In the genomic region with DNA sequence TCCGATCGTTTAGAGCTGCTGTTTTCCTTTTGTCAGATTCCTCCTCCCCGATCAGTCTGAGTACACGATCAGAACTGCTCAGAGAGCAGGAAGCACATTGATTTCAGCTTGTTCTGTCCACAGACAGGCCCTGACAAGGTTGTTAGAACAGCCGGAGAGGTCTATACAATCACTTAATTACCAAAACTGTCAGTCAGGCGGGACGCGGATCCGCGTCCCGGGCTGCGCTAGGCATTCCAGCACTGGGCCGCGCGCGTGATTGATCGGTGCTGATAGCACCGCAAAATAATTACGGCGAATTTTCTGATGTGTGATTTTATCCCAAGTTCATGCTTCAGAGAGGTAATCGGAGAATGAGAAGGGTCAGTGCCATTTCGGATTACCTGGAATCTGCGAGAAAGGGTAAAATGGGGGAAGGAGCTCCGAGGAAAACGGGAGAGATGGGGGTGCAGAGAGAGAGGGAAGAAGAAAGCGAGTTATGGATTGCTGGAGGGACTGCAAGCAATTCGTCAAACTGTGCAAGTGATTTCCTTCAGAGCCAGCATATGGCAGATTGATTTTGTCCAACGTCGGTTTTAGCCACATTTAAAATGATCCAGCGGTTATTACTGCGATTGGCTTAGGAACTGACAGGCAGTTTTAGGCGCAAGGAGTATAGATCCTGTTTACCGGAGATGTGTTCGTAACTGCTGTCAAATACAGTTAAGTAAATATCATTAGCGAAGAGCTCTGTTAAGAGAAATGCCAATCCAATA, we compare ENCODE assay signal across 11 cellular contexts. TPM values are rescaled to one million over a fixed set of nuclear protein-coding genes. Genes with fewer than 3 reads are reported as not detected.
A peak's percentile ranks its signal among the peaks of the same experiment; 100 is the strongest.
DNase-seq lines count a peak whose midpoint lies in the region; ATAC-seq, FAIRE-seq and TF ChIP-seq lines count a peak whose summit lies in the region.
"Had no signal": no experiment of that assay in that cellular context is flagged by ENCODE, and none has a peak within 500 bp of the region (broad histone marks: within the 10 kb centered on the region; RNA-seq: fewer than 3 reads in every experiment).

No MANE protein-coding gene starts in this region.

- no peak for TF ChIP-seq CTCF in esophagus squamous epithelium (IDR thresholded peaks at IDR 0.05)
- TF ChIP-seq CTCF in pancreas (IDR thresholded peaks at IDR 0.05): no peak
- TF ChIP-seq CTCF in Caco-2 (IDR thresholded peaks at IDR 0.05; ENCODE audit: insufficient read depth in 1 of 2, low read depth in 1 of 2, low read length in 1 of 2, severe bottlenecking in 1 of 2, unreplicated experiment in 1 of 2): no peak

- POLR2A ChIA-PET in Caco-2 (lab: Charles Lee): no interaction called here

- TF ChIP-seq POLR2A in esophagus squamous epithelium (IDR thresholded peaks at IDR 0.05): no peak

- H3K4me3 Mint-ChIP-seq in T-helper 17 cell (peak overlapping the region; percentile 66), Caco-2 (ENCODE audit: unreplicated experiment) (no peak overlapping the region)

- no peaks in the 10 kb centered on the region for H3K36me3 ChIP-seq in esophagus squamous epithelium
- no peaks in the 10 kb centered on the region for H3K36me3 ChIP-seq in pancreas
- no peaks in the 10 kb centered on the region for H3K36me3 ChIP-seq in Caco-2 (ENCODE audit: control insufficient read depth, insufficient read depth, low read length)

- H3K9me3 Mint-ChIP-seq in Caco-2 (ENCODE audit: unreplicated experiment): no peaks in the 10 kb centered on the region

- H3K4me3 ChIP-seq in esophagus squamous epithelium (peak overlapping the region in 3 of 4 donors; percentile 29 to 58 (median 31)), pancreas (peak overlapping the region in 2 of 4 donors; percentile 25 to 45), Caco-2 (ENCODE audit: low read depth, low read length) (no peak overlapping the region)

- peaks cover 7% of the 10 kb centered on the region for H3K9me3 ChIP-seq in T-helper 17 cell (ENCODE audit: control insufficient read depth, low read length, poor library complexity, severe bottlenecking)
- H3K9me3 ChIP-seq in esophagus squamous epithelium: no peaks in the 10 kb centered on the region
- H3K9me3 ChIP-seq in pancreas: no peaks in the 10 kb centered on the region
- no peaks in the 10 kb centered on the region for H3K9me3 ChIP-seq in Caco-2

- H3K27ac ChIP-seq in esophagus squamous epithelium (no peak overlapping the region), pancreas (no peak overlapping the region)
- H3K27ac ChIP-seq: foreskin keratinocyte had no signal

- peaks cover 92% of the 10 kb centered on the region for H3K27me3 Mint-ChIP-seq in T-helper 17 cell
- peaks cover 15% of the 10 kb centered on the region for H3K27me3 Mint-ChIP-seq in Caco-2 (ENCODE audit: insufficient read depth, unreplicated experiment)

- ATAC-seq in T-helper 17 cell (no peak), pancreas (peak; percentile 26 to 45 (median 33)), GM18907 (IDR thresholded peaks at IDR 0.05; ENCODE audit: unreplicated experiment) (no peak)
- ATAC-seq: foreskin keratinocyte had no signal

- H3K27me3 ChIP-seq in esophagus squamous epithelium (peaks cover 37 to 100% (median 80%) of the 10 kb centered on the region in 4 donors), pancreas (peaks cover 6 to 74% (median 39%) of the 10 kb centered on the region in 4 donors), Caco-2 (replicated peaks; ENCODE audit: control insufficient read depth, insufficient read depth, low read length) (no peaks in the 10 kb centered on the region)

- no TSS peak for BruUV-seq in Caco-2 (replicated peaks; lab: Mats Ljungman, UMichigan)

- peaks cover 9% of the 10 kb centered on the region for H3K36me3 Mint-ChIP-seq in T-helper 17 cell (ENCODE audit: low read depth)
- H3K36me3 Mint-ChIP-seq in Caco-2 (ENCODE audit: insufficient read depth, unreplicated experiment): no peaks in the 10 kb centered on the region

- peak overlapping the region; percentile 69 for H3K27ac Mint-ChIP-seq in T-helper 17 cell
- no peak overlapping the region for H3K27ac Mint-ChIP-seq in Caco-2 (ENCODE audit: unreplicated experiment)

- H3K4me1 Mint-ChIP-seq in T-helper 17 cell (peaks cover 46% of the 10 kb centered on the region), Caco-2 (ENCODE audit: low read depth, unreplicated experiment) (peaks cover 6% of the 10 kb centered on the region)

- DNase-seq in ELF-1 (ENCODE audit: low read depth, low spot score) (peak; percentile 54), T-helper 17 cell (no peak), esophagus squamous epithelium (lab: John Stamatoyannopoulos, UW) (no peak), pancreas (no peak), NCI-H187 treated with DMSO at 0.1 percent for 48 hours (lab: John Stamatoyannopoulos, UW) (no peak), Caco-2 (no peak), hypothalamus (lab: John Stamatoyannopoulos, UW) (no peak)

- 6 to 9% methylated on average over 34 of the region's 35 CpGs for WGBS in esophagus squamous epithelium, 2 donors
- WGBS in pancreas, 2 donors: 4 to 6% methylated on average over 35 of the region's 35 CpGs

- FAIRE-seq in pancreas (lab: Jason Lieb, UNC): no peak
- FAIRE-seq: HTR-8/SVneo had no signal

- intact Hi-C loops in esophagus squamous epithelium (cut with DNase I) (loop anchor here (10.0 kb wide), 1 partner anchor 239 kb away; no protein-coding TSS in a partner anchor), pancreas (cut with DNase I) (loop anchor here in 1 of 3 donors (10.0 kb wide), 1 partner anchor 439 kb away; no protein-coding TSS in a partner anchor), Caco-2 (cut with micrococcal nuclease; ENCODE audit: unreplicated experiment) (loop anchor here (10.0 kb wide), 2 partner anchors 129 to 439 kb away; no protein-coding TSS in a partner anchor)

- H3K4me1 ChIP-seq in esophagus squamous epithelium (peaks cover 5 to 82% (median 26%) of the 10 kb centered on the region in 3 donors), pancreas (peaks cover 0 to 20% (median 0%) of the 10 kb centered on the region in 3 donors), Caco-2 (no peaks in the 10 kb centered on the region)
- H3K4me1 ChIP-seq: foreskin keratinocyte had no signal

- CTCF ChIA-PET in Caco-2 (lab: Charles Lee): no interaction called here

RNA-seq across cellular contexts. Expression of a gene that starts 9.0 kb away (rescaled TPM):
- total RNA-seq in T-helper 17 cell: not detected
- total RNA-seq in esophagus squamous epithelium: not detected
- total RNA-seq in pancreas: not detected
- polyA plus RNA-seq in pancreas: not detected
- not detected in 2 replicates for total RNA-seq in Caco-2 (2022)
- total RNA-seq: foreskin keratinocyte, urinary bladder had no signal
- polyA plus RNA-seq: foreskin keratinocyte, urinary bladder had no signal

Comparison
In these comparisons a context has a peak if more than half of its experiments do, and no peak if none do; other contexts are left out.
1. ATAC-seq: peak in pancreas (4 of 4); none in T-helper 17 cell (single experiment) and GM18907 (single experiment).